Comparison of ENCODE assay signal across 8 cellular contexts in the genomic region with DNA sequence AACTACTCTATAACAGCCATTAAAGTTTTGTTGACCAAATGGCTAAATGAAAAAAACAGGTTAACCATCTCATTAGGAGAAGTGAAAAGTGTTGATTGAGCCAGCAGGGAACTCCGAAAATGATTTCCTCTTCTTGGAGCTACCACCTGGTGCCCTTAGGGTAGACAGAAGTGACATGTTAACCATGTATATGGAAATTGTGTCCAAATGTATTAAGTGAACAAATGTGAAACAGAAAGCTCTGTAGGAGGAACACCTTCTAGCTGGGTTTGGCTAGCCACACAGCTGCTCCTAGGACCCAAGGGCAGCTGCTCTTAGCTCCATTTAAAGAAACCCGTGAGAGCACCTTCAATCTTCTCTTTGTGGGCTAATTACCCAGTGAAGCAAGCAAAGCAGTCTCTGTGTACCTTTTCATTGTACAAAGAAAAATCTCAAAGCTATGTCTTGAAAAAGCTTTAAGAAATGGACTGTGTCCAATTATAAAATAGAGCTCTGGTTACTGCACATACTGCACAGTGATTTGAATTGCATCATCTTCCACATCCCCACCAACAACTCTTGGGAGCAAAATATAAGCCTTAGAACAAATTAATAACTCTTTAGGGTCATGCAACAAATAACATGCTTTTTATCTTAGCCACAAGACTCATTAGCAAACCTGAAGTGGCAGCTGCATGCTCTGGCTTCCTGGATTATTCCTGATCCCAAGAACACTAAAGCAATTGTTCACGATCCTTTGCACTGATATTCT. TPM values are rescaled to one million over a fixed set of nuclear protein-coding genes. Genes with fewer than 3 reads are reported as not detected.
A peak's percentile ranks its signal among the peaks of the same experiment; 100 is the strongest.
DNase-seq lines count a peak whose midpoint lies in the region; ATAC-seq and FAIRE-seq lines count a peak whose summit lies in the region.

No MANE protein-coding gene starts in this region.

- 16 to 32% (median 17%) methylated on average over 3 of the region's 3 CpGs for WGBS in small intestine, 3 donors

- H3K4me1 Mint-ChIP-seq in stimulated activated memory B cell treated with anti-CD40 and anti-IgM and Interleukin-4, amounts not matched to agents 10 μg/mL and 1 μg/mL and 100 μg/mL, for 72 hours, result peaks cover 19% of the 10 kb centered on the region
- H3K4me1 Mint-ChIP-seq in CD4-positive, alpha-beta memory T cell, result peaks cover 0 to 2% (median under 1%) of the 10 kb centered on the region in 4 donors

- no peaks in the 10 kb centered on the region for H3K4me1 ChIP-seq in CD4-positive, alpha-beta memory T cell (ENCODE audit: insufficient read depth, low read length)
- no peaks in the 10 kb centered on the region for H3K4me1 ChIP-seq in small intestine (ENCODE audit: control insufficient read depth in 2 of 2, insufficient read depth in 1 of 2, low read depth in 1 of 2, low read length in 1 of 2)

- POLR2A ChIA-PET in CD4-positive, alpha-beta memory T cell (lab: Charles Lee; ENCODE audit: partially characterized antibody), result no interaction called here

- H3K9me3 Mint-ChIP-seq in stimulated activated memory B cell treated with anti-CD40 and anti-IgM and Interleukin-4, amounts not matched to agents 10 μg/mL and 1 μg/mL and 100 μg/mL, for 72 hours, result no peaks in the 10 kb centered on the region
- peaks cover 0 to 2% (median 0%) of the 10 kb centered on the region in 8 donors for H3K9me3 Mint-ChIP-seq in CD4-positive, alpha-beta memory T cell

- no peak overlapping the region for H3K4me3 Mint-ChIP-seq in stimulated activated memory B cell treated with anti-CD40 and anti-IgM and Interleukin-4, amounts not matched to agents 10 μg/mL and 1 μg/mL and 100 μg/mL, for 72 hours
- H3K4me3 Mint-ChIP-seq in CD4-positive, alpha-beta memory T cell, result no peak overlapping the region

- peak; percentile 40 for DNase-seq in OCI-M1 (lab: John Stamatoyannopoulos, UW)
- no peak for DNase-seq in CD4-positive, alpha-beta memory T cell
- no peak for DNase-seq in small intestine
- DNase-seq in HTR-8/SVneo (ENCODE audit: insufficient read length, low spot score), result no peak
- DNase-seq in activated gamma-delta T cell (lab: John Stamatoyannopoulos, UW), result no peak

- H3K4me3 ChIP-seq in CD4-positive, alpha-beta memory T cell (ENCODE audit: low read length in 2 of 2), result no peak overlapping the region
- H3K4me3 ChIP-seq in small intestine (ENCODE audit: low read depth in 1 of 2, low read length in 2 of 2), result no peak overlapping the region

- CTCF ChIA-PET in CD4-positive, alpha-beta memory T cell (lab: Charles Lee; ENCODE audit: partially characterized antibody), result interaction anchor here (0.8 to 3.1 kb wide), 7 partner anchors 10 to 974 kb away, joined by 3 to 20 read pairs (median 4); no protein-coding TSS in a partner anchor

- H3K27ac ChIP-seq in CD4-positive, alpha-beta memory T cell (ENCODE audit: low read depth, low read length), result no peak overlapping the region
- H3K27ac ChIP-seq in small intestine (ENCODE audit: low read depth in 1 of 2, low read length in 1 of 2), result no peak overlapping the region

- FAIRE-seq in small intestine (lab: Jason Lieb, UNC) (no peak), HTR-8/SVneo (lab: Jason Lieb, UNC) (no peak)

- no peaks in the 10 kb centered on the region for H3K9me3 ChIP-seq in CD4-positive, alpha-beta memory T cell (ENCODE audit: control insufficient read depth in 1 of 2, low read length in 2 of 2)
- H3K9me3 ChIP-seq in small intestine (ENCODE audit: control insufficient read depth, low read depth), result no peaks in the 10 kb centered on the region

- no peak overlapping the region for H3K27ac Mint-ChIP-seq in stimulated activated memory B cell treated with anti-CD40 and anti-IgM and Interleukin-4, amounts not matched to agents 10 μg/mL and 1 μg/mL and 100 μg/mL, for 72 hours
- H3K27ac Mint-ChIP-seq in CD4-positive, alpha-beta memory T cell, result no peak overlapping the region

- H3K27me3 Mint-ChIP-seq in stimulated activated memory B cell treated with anti-CD40 and anti-IgM and Interleukin-4, amounts not matched to agents 10 μg/mL and 1 μg/mL and 100 μg/mL, for 72 hours, result peaks cover 7% of the 10 kb centered on the region
- peaks cover 2 to 4% of the 10 kb centered on the region in 2 donors for H3K27me3 Mint-ChIP-seq in CD4-positive, alpha-beta memory T cell

- intact Hi-C loops in CD4-positive, alpha-beta memory T cell (cut with micrococcal nuclease), result loop anchor here (10.0 kb wide), 1 partner anchor 831 kb away; no protein-coding TSS in a partner anchor

- no peaks in the 10 kb centered on the region for H3K36me3 ChIP-seq in CD4-positive, alpha-beta memory T cell (ENCODE audit: insufficient read depth, low read length)
- no peaks in the 10 kb centered on the region for H3K36me3 ChIP-seq in small intestine (ENCODE audit: control insufficient read depth in 2 of 2, insufficient read depth in 2 of 2, low read length in 2 of 2)

- ATAC-seq in GM19438 (IDR thresholded peaks at IDR 0.05; ENCODE audit: low read depth, unreplicated experiment), result peak; percentile 93
- peak; percentile 92 for ATAC-seq in HG03039 (IDR thresholded peaks at IDR 0.05; ENCODE audit: unreplicated experiment)
- peak; percentile 88 for ATAC-seq in stimulated activated memory B cell treated with anti-CD40 and anti-IgM and Interleukin-4, amounts not matched to agents 10 μg/mL and 1 μg/mL and 100 μg/mL, for 72 hours

- no peaks in the 10 kb centered on the region for H3K36me3 Mint-ChIP-seq in stimulated activated memory B cell treated with anti-CD40 and anti-IgM and Interleukin-4, amounts not matched to agents 10 μg/mL and 1 μg/mL and 100 μg/mL, for 72 hours
- no peaks in the 10 kb centered on the region for H3K36me3 Mint-ChIP-seq in CD4-positive, alpha-beta memory T cell

- no peaks in the 10 kb centered on the region for H3K27me3 ChIP-seq in CD4-positive, alpha-beta memory T cell (ENCODE audit: insufficient read depth, low read length)
- peaks cover 0 to 2% of the 10 kb centered on the region in 2 donors for H3K27me3 ChIP-seq in small intestine (ENCODE audit: control insufficient read depth in 2 of 2, insufficient read depth in 2 of 2, low read length in 2 of 2)

RNA-seq across cellular contexts. Expression of gene PARM1, which starts 59.2 kb away (rescaled TPM):
- not detected for total RNA-seq in CD4-positive, alpha-beta memory T cell
- under 1 TPM in 1 of 2 donors, not detected in 1; 0.28 TPM for polyA plus RNA-seq in CD4-positive, alpha-beta memory T cell
- 10 to 100 TPM in 1 of 3 donors, 1 to 10 TPM in 1, under 1 TPM in 1; under 0.01 to 13.4 (median 1.4) TPM for polyA plus RNA-seq in small intestine
